In genomic region chr2:240421396-240421795, GRCh38 we compare ENCODE assay signal across 12 cellular contexts.
"Had no signal": no experiment of that assay in that cellular context is flagged by ENCODE, and none has a peak within 500 bp of the region (broad histone marks: within the 10 kb centered on the region; RNA-seq: fewer than 3 reads in every experiment).

No MANE protein-coding gene starts in this region.

- H3K27ac ChIP-seq: esophagus muscularis mucosa, gastroesophageal sphincter, heart left ventricle, SJSA1, spleen, thoracic aorta had no signal

- ATAC-seq: gastroesophageal sphincter; heart left ventricle; stimulated activated memory B cell treated with anti-CD40 and anti-IgM and Interleukin-4, amounts not matched to agents 10 μg/mL and 1 μg/mL and 100 μg/mL, for 72 hours had no signal

- H3K27me3 ChIP-seq: heart left ventricle, SJSA1 had no signal

- DNase-seq: activated CD4-positive, alpha-beta T cell treated with anti-CD3 and anti-CD28 coated beads, Interleukin-2, amount 50 U/mL, for 48 hours; effector memory CD4-positive, alpha-beta T cell; midbrain; spleen; stimulated activated CD4-positive, alpha-beta T cell treated with anti-CD3 and anti-CD28 coated beads, Interleukin-4, amount 100 ng/mL, for 4 hours had no signal

- FAIRE-seq: endothelial cell of umbilical vein had no signal

- H3K4me3 ChIP-seq: esophagus muscularis mucosa, gastroesophageal sphincter, heart left ventricle, SJSA1, spleen, thoracic aorta had no signal

- H3K4me1 ChIP-seq: esophagus muscularis mucosa, gastroesophageal sphincter, heart left ventricle, SJSA1, spleen had no signal

- H3K36me3 ChIP-seq: esophagus muscularis mucosa, gastroesophageal sphincter, heart left ventricle, SJSA1, spleen, thoracic aorta had no signal
